ENCODE assay signal across 10 cellular contexts in the genomic region with DNA sequence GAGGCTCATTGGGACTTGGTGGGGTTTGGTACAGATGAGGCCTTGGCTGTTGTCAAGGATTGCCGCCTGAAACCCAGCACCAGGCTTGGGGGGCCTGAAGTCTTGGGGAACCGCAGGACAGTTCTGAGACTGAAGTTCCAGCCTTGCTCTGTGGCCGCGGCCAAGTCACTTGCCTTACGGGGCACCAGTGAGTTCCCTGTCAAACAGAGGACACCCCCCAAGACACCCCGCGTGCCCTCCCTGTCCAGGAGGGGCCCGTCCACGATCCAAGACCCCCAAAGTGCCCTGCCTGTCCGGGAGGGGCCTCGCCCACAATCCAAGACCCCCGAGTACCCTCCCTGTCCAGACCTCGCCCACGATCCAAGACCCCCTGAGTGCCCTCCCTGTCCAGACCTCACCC. TPM values are rescaled to one million over a fixed set of nuclear protein-coding genes. Genes with fewer than 3 reads are reported as not detected.
DNase-seq lines count a peak whose midpoint lies in the region; ATAC-seq, FAIRE-seq and TF ChIP-seq lines count a peak whose summit lies in the region.
"Had no signal": no experiment of that assay in that cellular context is flagged by ENCODE, and none has a peak within 500 bp of the region (broad histone marks: within the 10 kb centered on the region; RNA-seq: fewer than 3 reads in every experiment).

No MANE protein-coding gene starts in this region.

- H3K4me3 Mint-ChIP-seq in activated CD4-positive, alpha-beta memory T cell treated with anti-CD3 and anti-CD28 coated beads, Interleukin-2, amount 10 ng/mL, durations not matched to agents 7 days and 5 days = peak overlapping the region; percentile 75
- H3K4me3 Mint-ChIP-seq in stimulated activated naive CD8-positive, alpha-beta T cell treated with anti-CD3 and anti-CD28 coated beads, Interleukin-15, amount 100 ng/mL, for 72 hours = peak overlapping the region; percentile 90
- H3K4me3 Mint-ChIP-seq in type B pancreatic cell = no peak overlapping the region

- H2AFZ ChIP-seq in SK-N-SH (ENCODE audit: low read depth) (no peak overlapping the region), keratinocyte (ENCODE audit: control insufficient read depth, low read length) (no peak overlapping the region)

- peaks cover 21% of the 10 kb centered on the region for H3K4me1 Mint-ChIP-seq in activated CD4-positive, alpha-beta memory T cell treated with anti-CD3 and anti-CD28 coated beads, Interleukin-2, amount 10 ng/mL, durations not matched to agents 7 days and 5 days
- peaks cover 33% of the 10 kb centered on the region for H3K4me1 Mint-ChIP-seq in stimulated activated naive CD8-positive, alpha-beta T cell treated with anti-CD3 and anti-CD28 coated beads, Interleukin-15, amount 100 ng/mL, for 72 hours
- H3K4me1 Mint-ChIP-seq in type B pancreatic cell (ENCODE audit: unreplicated experiment) = peaks cover 4% of the 10 kb centered on the region

- H3K27me3 ChIP-seq in SK-N-SH (ENCODE audit: insufficient read depth) (no peaks in the 10 kb centered on the region), keratinocyte (ENCODE audit: control insufficient read depth, extremely low read depth, insufficient read depth, low read length) (no peaks in the 10 kb centered on the region)

- peaks cover 0 to 27% of the 10 kb centered on the region in 2 experiments for H3K36me3 ChIP-seq in SK-N-SH (replicated peaks in 1 of 2; ENCODE audit: control insufficient read depth in 1 of 2, insufficient read depth in 2 of 2, low read length in 1 of 2)
- H3K36me3 ChIP-seq in keratinocyte (ENCODE audit: control insufficient read depth in 2 of 2, extremely low read depth in 1 of 2, insufficient read depth in 2 of 2, low read length in 2 of 2) = peaks cover 10 to 16% of the 10 kb centered on the region in 2 experiments

- peak overlapping the region in 1 of 2 experiments; percentile 76; a peak in 2 of 4 replicates for H3K27ac ChIP-seq in SK-N-SH (ENCODE audit: low read depth in 2 of 2, low read length in 1 of 2)
- H3K27ac ChIP-seq in keratinocyte (ENCODE audit: control insufficient read depth, insufficient read depth, low read length) = no peak overlapping the region

- peak overlapping the region in 1 of 2 experiments; percentile 94; a peak in 1 of 4 replicates for H3K4me3 ChIP-seq in SK-N-SH (ENCODE audit: low read depth in 2 of 2, low read length in 1 of 2)
- peak overlapping the region in 1 of 3 experiments; percentile 94 for H3K4me3 ChIP-seq in keratinocyte (ENCODE audit: control insufficient read depth in 2 of 3, extremely low read depth in 1 of 3, insufficient read depth in 2 of 3, low read depth in 1 of 3, low read length in 3 of 3)

- H3K79me2 ChIP-seq in SK-N-SH (ENCODE audit: insufficient read depth) (peaks cover 50% of the 10 kb centered on the region), keratinocyte (ENCODE audit: control insufficient read depth, insufficient read depth, low read length) (peaks cover 47% of the 10 kb centered on the region)

- H3K4me2 ChIP-seq in SK-N-SH = peak overlapping the region; percentile 99
- peak overlapping the region; percentile 99 for H3K4me2 ChIP-seq in keratinocyte (ENCODE audit: control insufficient read depth, extremely low read depth, insufficient read depth, low read depth, low read length)

- POLR2A ChIA-PET in SK-N-SH (lab: Yijun Ruan, JAX) = no interaction called here
- POLR2A ChIA-PET in activated CD4-positive, alpha-beta memory T cell treated with anti-CD3 and anti-CD28 coated beads, Interleukin-2, amount 10 ng/mL, durations not matched to agents 7 days and 5 days (lab: Charles Lee) = interaction anchor here (0.9 to 4.1 kb wide), 4 partner anchors 9 to 42 kb away, joined by 3 to 21 read pairs (median 10); a partner anchor contains a TSS

- H3K4me1 ChIP-seq in SK-N-SH (ENCODE audit: control insufficient read depth in 1 of 2, insufficient read depth in 2 of 2, low read depth in 1 of 2, low read length in 1 of 2) (peaks cover 11 to 19% of the 10 kb centered on the region in 2 experiments; a peak in 2 of 4 replicates), keratinocyte (ENCODE audit: control insufficient read depth, extremely low read depth, insufficient read depth, low read length) (peaks cover 13% of the 10 kb centered on the region)

- H3K27me3 Mint-ChIP-seq in activated CD4-positive, alpha-beta memory T cell treated with anti-CD3 and anti-CD28 coated beads, Interleukin-2, amount 10 ng/mL, durations not matched to agents 7 days and 5 days = no peaks in the 10 kb centered on the region
- H3K27me3 Mint-ChIP-seq in stimulated activated naive CD8-positive, alpha-beta T cell treated with anti-CD3 and anti-CD28 coated beads, Interleukin-15, amount 100 ng/mL, for 72 hours = no peaks in the 10 kb centered on the region
- no peaks in the 10 kb centered on the region for H3K27me3 Mint-ChIP-seq in type B pancreatic cell

- CTCF ChIA-PET in SK-N-SH (lab: Yijun Ruan, JAX) = interaction anchor here (0.8 to 1.0 kb wide), 2 partner anchors 10 to 38 kb away, joined by 3 to 4 read pairs; no protein-coding TSS in a partner anchor
- CTCF ChIA-PET in activated CD4-positive, alpha-beta memory T cell treated with anti-CD3 and anti-CD28 coated beads, Interleukin-2, amount 10 ng/mL, durations not matched to agents 7 days and 5 days (lab: Charles Lee) = interaction anchor here (3.6 kb wide), 1 partner anchor 28 kb away, joined by 25 read pairs; a partner anchor contains a TSS

- H3K36me3 Mint-ChIP-seq in activated CD4-positive, alpha-beta memory T cell treated with anti-CD3 and anti-CD28 coated beads, Interleukin-2, amount 10 ng/mL, durations not matched to agents 7 days and 5 days (ENCODE audit: low read depth) = peaks cover 12% of the 10 kb centered on the region
- no peaks in the 10 kb centered on the region for H3K36me3 Mint-ChIP-seq in type B pancreatic cell

- no peak for ATAC-seq in SK-N-SH treated with all-trans-retinoic acid at 6 μM for 48 hours
- no peak for ATAC-seq in stimulated activated naive CD8-positive, alpha-beta T cell treated with anti-CD3 and anti-CD28 coated beads, Interleukin-15, amount 100 ng/mL, for 72 hours

- TF ChIP-seq EP300 in SK-N-SH (IDR thresholded peaks at IDR 0.05; ENCODE audit: borderline replicate concordance in 1 of 2, low read depth in 1 of 2, low read length in 1 of 2) = no peak

- DNase-seq in SK-N-SH (no peak), keratinocyte (ENCODE audit: low read depth, low spot score) (no peak), amniotic stem cell (lab: John Stamatoyannopoulos, UW) (no peak), GM19240 (ENCODE audit: insufficient read length, low spot score) (no peak), type B pancreatic cell (ENCODE audit: extremely low spot score, unreplicated experiment) (no peak)
- DNase-seq in activated CD4-positive, alpha-beta memory T cell treated with anti-CD3 and anti-CD28 coated beads, Interleukin-2, amount 10 ng/mL, durations not matched to agents 7 days and 5 days = no peak
- DNase-seq in stimulated activated naive CD8-positive, alpha-beta T cell treated with anti-CD3 and anti-CD28 coated beads, Interleukin-15, amount 100 ng/mL, for 72 hours = no peak

- no peak overlapping the region for H3K27ac Mint-ChIP-seq in activated CD4-positive, alpha-beta memory T cell treated with anti-CD3 and anti-CD28 coated beads, Interleukin-2, amount 10 ng/mL, durations not matched to agents 7 days and 5 days
- H3K27ac Mint-ChIP-seq in stimulated activated naive CD8-positive, alpha-beta T cell treated with anti-CD3 and anti-CD28 coated beads, Interleukin-15, amount 100 ng/mL, for 72 hours = peak overlapping the region in 1 of 2 donors; percentile 74
- H3K27ac Mint-ChIP-seq in type B pancreatic cell = no peak overlapping the region

- no peaks in the 10 kb centered on the region for H3K9me3 Mint-ChIP-seq in activated CD4-positive, alpha-beta memory T cell treated with anti-CD3 and anti-CD28 coated beads, Interleukin-2, amount 10 ng/mL, durations not matched to agents 7 days and 5 days
- no peaks in the 10 kb centered on the region for H3K9me3 Mint-ChIP-seq in stimulated activated naive CD8-positive, alpha-beta T cell treated with anti-CD3 and anti-CD28 coated beads, Interleukin-15, amount 100 ng/mL, for 72 hours
- no peaks in the 10 kb centered on the region for H3K9me3 Mint-ChIP-seq in type B pancreatic cell

- TF ChIP-seq RAD21 in SK-N-SH (IDR thresholded peaks at IDR 0.05; ENCODE audit: low read length) = no peak

- H3K9ac ChIP-seq in SK-N-SH (peak overlapping the region; percentile 87), keratinocyte (ENCODE audit: control insufficient read depth, extremely low read depth, insufficient read depth, low read length) (no peak overlapping the region)

- FAIRE-seq in keratinocyte (lab: Jason Lieb, UNC) = no peak

- H3F3A ChIP-seq in SK-N-SH (replicated peaks; ENCODE audit: insufficient read depth) = no peaks in the 10 kb centered on the region

- dilution Hi-C loops in keratinocyte (cut with MboI; ENCODE audit: extremely low pct_ligation_motif_present, low sequenced_read_pairs) = no loop called here

- 100% methylated on average over 2 of the region's 14 CpGs for WGBS in SK-N-SH (ENCODE audit: low lambda C conversion rate)

- H3K9me2 ChIP-seq in SK-N-SH = no peaks in the 10 kb centered on the region

- H4K20me1 ChIP-seq in SK-N-SH (ENCODE audit: insufficient read depth) (peaks cover 39% of the 10 kb centered on the region), keratinocyte (ENCODE audit: control insufficient read depth, extremely low read depth, insufficient read depth, low read length) (peaks cover 22% of the 10 kb centered on the region)

- no peaks in the 10 kb centered on the region for H3K9me3 ChIP-seq in SK-N-SH
- no peaks in the 10 kb centered on the region for H3K9me3 ChIP-seq in keratinocyte (ENCODE audit: control insufficient read depth, low read depth, low read length)

- TF ChIP-seq CTCF in SK-N-SH (IDR thresholded peaks at IDR 0.05) (no peak; the same call in 1 of the 2 replicates), keratinocyte (optimal IDR thresholded peaks at IDR 0.05 in 1 of 3, IDR thresholded peaks at IDR 0.05 in 1 of 3, conservative IDR thresholded peaks at IDR 0.05 in 1 of 3; ENCODE audit: extremely low read depth in 1 of 3, insufficient read depth in 2 of 3, low read length in 3 of 3) (peak in 1 of 3 experiments; percentile 26), type B pancreatic cell (conservative IDR thresholded peaks at IDR 0.05) (no peak)

- peaks cover 4% of the 10 kb centered on the region for H3K9me1 ChIP-seq in keratinocyte (ENCODE audit: control insufficient read depth, extremely low read depth, insufficient read depth, low read length)

RNA-seq across cellular contexts. Expression of a gene that starts 2.5 kb away (rescaled TPM):
- polyA plus RNA-seq in SK-N-SH (2012; rRNA removed) (69.2 and 96.7 TPM in 2 replicates), keratinocyte (47.5 to 72.0 TPM (median 48.6 TPM) in 3 replicates)
- polyA plus RNA-seq in SK-N-SH (2012; cell fraction: cytosol; rRNA removed) = 48.9 and 66.0 TPM in 2 replicates
- polyA plus RNA-seq in SK-N-SH (2012; cell fraction: nucleus; rRNA removed) = 83.8 and 200 TPM in 2 replicates
- total RNA-seq in activated CD4-positive, alpha-beta memory T cell treated with anti-CD3 and anti-CD28 coated beads, Interleukin-2, amount 10 ng/mL, durations not matched to agents 7 days and 5 days = 10 to 100 TPM; 50.3 to 50.4 TPM
- 48.7 TPM for polyA plus RNA-seq in keratinocyte (2011; ENCODE audit: low read depth)
- 43.0 and 88.0 TPM in 2 replicates for polyA plus RNA-seq in keratinocyte (2011; cell fraction: cytosol; rRNA removed)
- polyA plus RNA-seq in keratinocyte (2011; cell fraction: nucleus; rRNA removed) = 42.5 and 59.2 TPM in 2 replicates
- polyA plus RNA-seq in keratinocyte (2012; ENCODE audit: low replicate concordance) = 62.4 and 88.5 TPM in 2 replicates
- 18.4 to 107 TPM (median 34.2 TPM) in 3 replicates for polyA minus RNA-seq in keratinocyte
- 68.9 TPM for polyA minus RNA-seq in keratinocyte (2011; cell fraction: cytosol; rRNA and poly(A)+ RNA removed)
- polyA minus RNA-seq in keratinocyte (2011; cell fraction: nucleus; rRNA and poly(A)+ RNA removed) = 15.1 and 17.7 TPM in 2 replicates
- 93.0 and 95.0 TPM in 2 replicates for total RNA-seq in type B pancreatic cell (ENCODE audit: low replicate concordance)

RNA-seq across cellular contexts. Expression of a gene that starts 9.8 kb away (rescaled TPM):
- polyA plus RNA-seq in SK-N-SH (2012; rRNA removed) (not detected in 2 replicates), keratinocyte (not detected in 3 replicates)
- polyA plus RNA-seq in SK-N-SH (2012; cell fraction: cytosol; rRNA removed) = 0.06 TPM in 1 of 2 replicates, not detected in the other
- polyA plus RNA-seq in SK-N-SH (2012; cell fraction: nucleus; rRNA removed) = 0.07 and 0.11 TPM in 2 replicates
- total RNA-seq in activated CD4-positive, alpha-beta memory T cell treated with anti-CD3 and anti-CD28 coated beads, Interleukin-2, amount 10 ng/mL, durations not matched to agents 7 days and 5 days = 10 to 100 TPM; 45.1 to 45.2 TPM
- polyA plus RNA-seq in keratinocyte (2011; ENCODE audit: low read depth) = not detected
- polyA plus RNA-seq in keratinocyte (2011; cell fraction: cytosol; rRNA removed) = not detected in 2 replicates
- polyA plus RNA-seq in keratinocyte (2011; cell fraction: nucleus; rRNA removed) = not detected in 2 replicates
- 0.31 TPM in 1 of 2 replicates, not detected in the other for polyA plus RNA-seq in keratinocyte (2012; ENCODE audit: low replicate concordance)
- not detected in 3 replicates for polyA minus RNA-seq in keratinocyte
- polyA minus RNA-seq in keratinocyte (2011; cell fraction: cytosol; rRNA and poly(A)+ RNA removed) = not detected
- not detected in 2 replicates for polyA minus RNA-seq in keratinocyte (2011; cell fraction: nucleus; rRNA and poly(A)+ RNA removed)
- 0.34 TPM in 1 of 2 replicates, not detected in the other for total RNA-seq in type B pancreatic cell (ENCODE audit: low replicate concordance)
- total RNA-seq: A172, dermis microvascular lymphatic vessel endothelial cell had no signal

RNA-seq across cellular contexts. Expression of a gene that starts 26.8 kb away (rescaled TPM):
- polyA plus RNA-seq in SK-N-SH (2012; rRNA removed) = 28.3 and 31.0 TPM in 2 replicates
- 11.8 and 22.1 TPM in 2 replicates for polyA plus RNA-seq in SK-N-SH (2012; cell fraction: cytosol; rRNA removed)
- polyA plus RNA-seq in SK-N-SH (2012; cell fraction: nucleus; rRNA removed) = 20.6 and 30.9 TPM in 2 replicates
- total RNA-seq in activated CD4-positive, alpha-beta memory T cell treated with anti-CD3 and anti-CD28 coated beads, Interleukin-2, amount 10 ng/mL, durations not matched to agents 7 days and 5 days = 10 to 100 TPM; 22.9 to 24.0 TPM
- polyA plus RNA-seq in keratinocyte = 1.4 to 3.3 TPM (median 1.9 TPM) in 3 replicates
- polyA plus RNA-seq in keratinocyte (2011; ENCODE audit: low read depth) = 0.24 TPM
- 0.62 and 4.3 TPM in 2 replicates for polyA plus RNA-seq in keratinocyte (2011; cell fraction: cytosol; rRNA removed)
- 1.6 and 3.5 TPM in 2 replicates for polyA plus RNA-seq in keratinocyte (2011; cell fraction: nucleus; rRNA removed)
- polyA plus RNA-seq in keratinocyte (2012; ENCODE audit: low replicate concordance) = 1.8 and 5.8 TPM in 2 replicates
- 0.35 to 0.79 TPM (median 0.40 TPM) in 3 replicates for polyA minus RNA-seq in keratinocyte
- polyA minus RNA-seq in keratinocyte (2011; cell fraction: cytosol; rRNA and poly(A)+ RNA removed) = 12.9 TPM
- polyA minus RNA-seq in keratinocyte (2011; cell fraction: nucleus; rRNA and poly(A)+ RNA removed) = 2.7 and 3.7 TPM in 2 replicates
- total RNA-seq in type B pancreatic cell (ENCODE audit: low replicate concordance) = 18.0 and 26.1 TPM in 2 replicates

RNA-seq across cellular contexts. Expression of a gene that starts 37.8 kb away (rescaled TPM):
- polyA plus RNA-seq in SK-N-SH (2012; rRNA removed) (0.63 and 0.81 TPM in 2 replicates), keratinocyte (0.05 to 0.12 TPM (median 0.07 TPM) in 3 replicates)
- 0.14 TPM in 2 replicates for polyA plus RNA-seq in SK-N-SH (2012; cell fraction: cytosol; rRNA removed)
- polyA plus RNA-seq in SK-N-SH (2012; cell fraction: nucleus; rRNA removed) = 3.7 and 8.3 TPM in 2 replicates
- under 1 TPM; 0.78 to 0.81 TPM for total RNA-seq in activated CD4-positive, alpha-beta memory T cell treated with anti-CD3 and anti-CD28 coated beads, Interleukin-2, amount 10 ng/mL, durations not matched to agents 7 days and 5 days
- polyA plus RNA-seq in keratinocyte (2011; ENCODE audit: low read depth) = not detected
- polyA plus RNA-seq in keratinocyte (2011; cell fraction: cytosol; rRNA removed) = not detected in 2 replicates
- 0.24 and 0.65 TPM in 2 replicates for polyA plus RNA-seq in keratinocyte (2011; cell fraction: nucleus; rRNA removed)
- 0.17 and 0.27 TPM in 2 replicates for polyA plus RNA-seq in keratinocyte (2012; ENCODE audit: low replicate concordance)
- polyA minus RNA-seq in keratinocyte = not detected in 3 replicates
- not detected for polyA minus RNA-seq in keratinocyte (2011; cell fraction: cytosol; rRNA and poly(A)+ RNA removed)
- polyA minus RNA-seq in keratinocyte (2011; cell fraction: nucleus; rRNA and poly(A)+ RNA removed) = not detected in 2 replicates
- 0.74 and 2.7 TPM in 2 replicates for total RNA-seq in type B pancreatic cell (ENCODE audit: low replicate concordance)
- total RNA-seq: dermis microvascular lymphatic vessel endothelial cell had no signal

RNA-seq across cellular contexts. Expression of a gene that starts 38.3 kb away (rescaled TPM):
- polyA plus RNA-seq in SK-N-SH (2012; rRNA removed) (745 and 835 TPM in 2 replicates), keratinocyte (388 to 552 TPM (median 537 TPM) in 3 replicates)
- polyA plus RNA-seq in SK-N-SH (2012; cell fraction: cytosol; rRNA removed) = 263 and 438 TPM in 2 replicates
- polyA plus RNA-seq in SK-N-SH (2012; cell fraction: nucleus; rRNA removed) = 422 and 627 TPM in 2 replicates
- 100 to 1,000 TPM; 255 to 257 TPM for total RNA-seq in activated CD4-positive, alpha-beta memory T cell treated with anti-CD3 and anti-CD28 coated beads, Interleukin-2, amount 10 ng/mL, durations not matched to agents 7 days and 5 days
- polyA plus RNA-seq in keratinocyte (2011; ENCODE audit: low read depth) = 171 TPM
- 298 and 480 TPM in 2 replicates for polyA plus RNA-seq in keratinocyte (2011; cell fraction: cytosol; rRNA removed)
- 577 and 747 TPM in 2 replicates for polyA plus RNA-seq in keratinocyte (2011; cell fraction: nucleus; rRNA removed)
- polyA plus RNA-seq in keratinocyte (2012; ENCODE audit: low replicate concordance) = 376 and 679 TPM in 2 replicates
- polyA minus RNA-seq in keratinocyte = 280 to 493 TPM (median 484 TPM) in 3 replicates
- 889 TPM for polyA minus RNA-seq in keratinocyte (2011; cell fraction: cytosol; rRNA and poly(A)+ RNA removed)
- 533 and 629 TPM in 2 replicates for polyA minus RNA-seq in keratinocyte (2011; cell fraction: nucleus; rRNA and poly(A)+ RNA removed)
- 497 and 522 TPM in 2 replicates for total RNA-seq in type B pancreatic cell (ENCODE audit: low replicate concordance)

Comparison
In these comparisons a context has a peak if more than half of its experiments do, and no peak if none do; other contexts are left out.
1. RNA of a gene that starts 9.8 kb away (total RNA-seq): 45.1 to 45.2 TPM in activated CD4-positive, alpha-beta memory T cell treated with anti-CD3 and anti-CD28 coated beads, Interleukin-2, amount 10 ng/mL, durations not matched to agents 7 days and 5 days; 0.34 TPM in type B pancreatic cell; every median in the first group is over 10 times any median in the second.